ENCODE assay signal across 19 cellular contexts in genomic region chr1:56204206-56204605, GRCh38.
DNase-seq lines count a peak whose midpoint lies in the region; TF ChIP-seq lines count a peak whose summit lies in the region.
"Had no signal": no experiment of that assay in that cellular context is flagged by ENCODE, and none has a peak within 500 bp of the region (broad histone marks: within the 10 kb centered on the region; RNA-seq: fewer than 3 reads in every experiment).

No MANE protein-coding gene starts in this region.

- H3K4me1 ChIP-seq in H9 (ENCODE audit: insufficient read depth, low read length), result no peaks in the 10 kb centered on the region
- H3K4me1 ChIP-seq: A549; BLaER1 treated with 17β-estradiol and CSF1 and Interleukin-3, amounts not matched to agents 10 nM and 100 nM; Caco-2 had no signal

- H3K23ac ChIP-seq in H9 (ENCODE audit: insufficient read length, low read depth, low read length), result no peak overlapping the region

- 0 out of 4 replicates have a peak, but pooled peaks cover 0 to 3% of the 10 kb centered on the region in 2 experiments for H3K4me1 Mint-ChIP-seq in H9
- no peaks in the 10 kb centered on the region for H3K4me1 Mint-ChIP-seq in activated T-helper 2 cell treated with anti-CD3 and anti-CD28 coated beads, Interferon-gamma antibody, Interleukin-2, Interleukin-4, amounts not matched to agents 10 μg/mL and 5 μg/mL and 100 μg/mL, durations not matched to agents 14 hours and 24 hours and 36 hours (ENCODE audit: low read depth)
- H3K4me1 Mint-ChIP-seq in MCF 10A (ENCODE audit: insufficient read depth, unreplicated experiment), result peaks cover 13% of the 10 kb centered on the region
- H3K4me1 Mint-ChIP-seq: B cell had no signal

- H3K79me1 ChIP-seq in H9 (ENCODE audit: insufficient read depth, low read depth, low read length, poor library complexity, severe bottlenecking), result no peaks in the 10 kb centered on the region

- H3K27ac Mint-ChIP-seq in H9, result no peak overlapping the region
- no peak overlapping the region for H3K27ac Mint-ChIP-seq in activated T-helper 2 cell treated with anti-CD3 and anti-CD28 coated beads, Interferon-gamma antibody, Interleukin-2, Interleukin-4, amounts not matched to agents 10 μg/mL and 5 μg/mL and 100 μg/mL, durations not matched to agents 14 hours and 24 hours and 36 hours
- H3K27ac Mint-ChIP-seq in MCF 10A (ENCODE audit: low read depth, unreplicated experiment), result no peak overlapping the region
- H3K27ac Mint-ChIP-seq: B cell; CD4-positive, alpha-beta T cell; CD8-positive, alpha-beta T cell had no signal

- no peaks in the 10 kb centered on the region for H3K23me2 ChIP-seq in H9 (ENCODE audit: insufficient read length, low read depth, low read length, poor library complexity, severe bottlenecking)

- no peak overlapping the region for H2BK5ac ChIP-seq in H9 (ENCODE audit: insufficient read length, low read length)

- H3K79me2 ChIP-seq in H9 (ENCODE audit: insufficient read depth, low read length), result no peaks in the 10 kb centered on the region

- H2AK5ac ChIP-seq in H9 (ENCODE audit: insufficient read length, low read length), result no peak overlapping the region

- no peak overlapping the region for H2BK15ac ChIP-seq in H9 (ENCODE audit: low read depth, low read length)

- no peak overlapping the region for H2BK12ac ChIP-seq in H9 (ENCODE audit: insufficient read length, low read depth, low read length)

- intact Hi-C loops in activated T-helper 2 cell treated with anti-CD3 and anti-CD28 coated beads, Interferon-gamma antibody, Interleukin-2, Interleukin-4, amounts not matched to agents 10 μg/mL and 5 μg/mL and 100 μg/mL, durations not matched to agents 14 hours and 24 hours and 36 hours (cut with micrococcal nuclease), result no loop called here
- intact Hi-C loops in MCF 10A (cut with micrococcal nuclease), result no loop called here

- in situ Hi-C loops in GM13976 (cut with MboI; ENCODE audit: low sequenced_read_pairs, unreplicated experiment), result no loop called here

- H2BK20ac ChIP-seq in H9 (ENCODE audit: low read depth, low read length, poor library complexity, severe bottlenecking), result no peak overlapping the region

- no peak overlapping the region for H4K8ac ChIP-seq in H9 (replicated peaks; ENCODE audit: insufficient read length, low read depth, low read length)

- CTCF ChIA-PET in MCF 10A (lab: Yijun Ruan, JAX), result no interaction called here

- DNase-seq in H9 (no peak), NCI-H446 treated with DMSO at 0.1 percent for 48 hours (lab: John Stamatoyannopoulos, UW) (peak; percentile 56), epithelial cell of proximal tubule (ENCODE audit: low read depth) (peak; percentile 40), renal cortical epithelial cell (ENCODE audit: low read depth) (peak; percentile 80), MCF 10A (ENCODE audit: unreplicated experiment) (no peak), GM13976 (ENCODE audit: low spot score) (no peak)
- DNase-seq in activated T-helper 2 cell treated with anti-CD3 and anti-CD28 coated beads, Interferon-gamma antibody, Interleukin-2, Interleukin-4, amounts not matched to agents 10 μg/mL and 5 μg/mL and 100 μg/mL, durations not matched to agents 14 hours and 24 hours and 36 hours (ENCODE audit: low spot score), result no peak
- DNase-seq: AML-193; Caco-2; Calu3; CD4-positive, alpha-beta T cell; CD8-positive, alpha-beta T cell; DMS79 treated with DMSO at 0.1 percent for 48 hours; GF-D8 had no signal

- peak overlapping the region; percentile 23 for H2BK120ac ChIP-seq in H9 (ENCODE audit: low read depth, low read length, poor library complexity, severe bottlenecking)

- H3K4ac ChIP-seq in H9 (ENCODE audit: low read depth, low read length), result no peak overlapping the region

- no peak overlapping the region for H3K18ac ChIP-seq in H9 (ENCODE audit: insufficient read length, low read depth, low read length)

- H3K9ac ChIP-seq in H9 (ENCODE audit: extremely low read depth, insufficient read length, low read length), result no peak overlapping the region
- H3K9ac ChIP-seq: BLaER1 treated with 17β-estradiol and CSF1 and Interleukin-3, amounts not matched to agents 10 nM and 100 nM had no signal

- POLR2A ChIA-PET in MCF 10A (lab: Yijun Ruan, JAX), result no interaction called here

- no peak overlapping the region for H3K27ac ChIP-seq in H9 (ENCODE audit: insufficient read length, low read depth, low read length)
- H3K27ac ChIP-seq: 22Rv1; A549; BLaER1 treated with 17β-estradiol and CSF1 and Interleukin-3, amounts not matched to agents 10 nM and 100 nM; C4-2B had no signal

- WGBS in H9 (ENCODE audit: extremely low coverage, insufficient read length, low lambda C conversion rate), result no CpG with 5 or more reads among the region's 1 CpG

- H3K9me3 Mint-ChIP-seq in H9 (peaks cover 3% of the 10 kb centered on the region in 2 experiments; a peak in 3 of 5 replicates), MCF 10A (ENCODE audit: unreplicated experiment) (no peaks in the 10 kb centered on the region)
- H3K9me3 Mint-ChIP-seq in activated T-helper 2 cell treated with anti-CD3 and anti-CD28 coated beads, Interferon-gamma antibody, Interleukin-2, Interleukin-4, amounts not matched to agents 10 μg/mL and 5 μg/mL and 100 μg/mL, durations not matched to agents 14 hours and 24 hours and 36 hours, result no peaks in the 10 kb centered on the region

- H3K4me2 ChIP-seq in H9 (ENCODE audit: insufficient read depth, insufficient read length, low read length), result no peak overlapping the region
- H3K4me2 ChIP-seq: A549; BLaER1 treated with 17β-estradiol and CSF1 and Interleukin-3, amounts not matched to agents 10 nM and 100 nM had no signal

- H4K91ac ChIP-seq in H9 (ENCODE audit: insufficient read length, low read depth, low read length), result no peak overlapping the region

- H3K56ac ChIP-seq in H9 (ENCODE audit: insufficient read length, low read depth, low read length), result no peak overlapping the region

- no peak overlapping the region for H4K5ac ChIP-seq in H9 (ENCODE audit: insufficient read length, low read depth, low read length)

- no peaks in the 10 kb centered on the region for H4K20me1 ChIP-seq in H9 (ENCODE audit: control insufficient read depth, insufficient read depth, insufficient read length)
- H4K20me1 ChIP-seq: BLaER1 treated with 17β-estradiol and CSF1 and Interleukin-3, amounts not matched to agents 10 nM and 100 nM had no signal

- H3K36me3 Mint-ChIP-seq in H9 (ENCODE audit: insufficient read depth in 1 of 3, low read depth in 3 of 3) (0 out of 7 replicates have a peak, but pooled peaks cover 0 to 1% (median 0%) of the 10 kb centered on the region in 3 experiments), MCF 10A (ENCODE audit: insufficient read depth, unreplicated experiment) (peaks cover 6% of the 10 kb centered on the region)
- no peaks in the 10 kb centered on the region for H3K36me3 Mint-ChIP-seq in activated T-helper 2 cell treated with anti-CD3 and anti-CD28 coated beads, Interferon-gamma antibody, Interleukin-2, Interleukin-4, amounts not matched to agents 10 μg/mL and 5 μg/mL and 100 μg/mL, durations not matched to agents 14 hours and 24 hours and 36 hours (ENCODE audit: low read depth)
- H3K36me3 Mint-ChIP-seq: CD8-positive, alpha-beta T cell had no signal

- TF ChIP-seq CTCF in H9 (conservative IDR thresholded peaks at IDR 0.05), result no peak
- no peak for TF ChIP-seq CTCF in epithelial cell of proximal tubule (conservative IDR thresholded peaks at IDR 0.05; ENCODE audit: low read depth, low read length)
- no peak for TF ChIP-seq CTCF in MCF 10A (IDR thresholded peaks at IDR 0.05; ENCODE audit: unreplicated experiment)
- no peak for TF ChIP-seq CTCF in GM13976 (IDR thresholded peaks at IDR 0.05; ENCODE audit: borderline replicate concordance, control extremely low read depth, extremely low read depth, insufficient read depth, missing control alignments)

- no peak overlapping the region for H2AFZ ChIP-seq in H9 (ENCODE audit: low read length)

- H3K14ac ChIP-seq in H9 (ENCODE audit: insufficient read depth, low read length), result no peak overlapping the region

- H3K9me3 ChIP-seq in H9 (ENCODE audit: control insufficient read depth, low read depth, low read length), result no peaks in the 10 kb centered on the region
- H3K9me3 ChIP-seq: A549 had no signal

- no TSS peak for BruUV-seq in MCF 10A (replicated peaks; lab: Mats Ljungman, UMichigan)

- H3K4me3 ChIP-seq in epithelial cell of proximal tubule (ENCODE audit: low read depth, low read length), result no peak overlapping the region
- H3K4me3 ChIP-seq: A549; BLaER1 treated with 17β-estradiol and CSF1 and Interleukin-3, amounts not matched to agents 10 nM and 100 nM had no signal

- no peak overlapping the region for H3T11ph ChIP-seq in H9 (ENCODE audit: low read length)

- no peaks in the 10 kb centered on the region for H3K27me3 ChIP-seq in H9 (ENCODE audit: insufficient read depth, low read length)
- H3K27me3 ChIP-seq: BLaER1 treated with 17β-estradiol and CSF1 and Interleukin-3, amounts not matched to agents 10 nM and 100 nM had no signal

- no peak overlapping the region for H3K4me3 Mint-ChIP-seq in H9
- H3K4me3 Mint-ChIP-seq in activated T-helper 2 cell treated with anti-CD3 and anti-CD28 coated beads, Interferon-gamma antibody, Interleukin-2, Interleukin-4, amounts not matched to agents 10 μg/mL and 5 μg/mL and 100 μg/mL, durations not matched to agents 14 hours and 24 hours and 36 hours (ENCODE audit: low read depth), result no peak overlapping the region
- no peak overlapping the region for H3K4me3 Mint-ChIP-seq in MCF 10A (ENCODE audit: unreplicated experiment)
- H3K4me3 Mint-ChIP-seq: B cell; CD4-positive, alpha-beta T cell; CD8-positive, alpha-beta T cell had no signal

- H3K27me3 Mint-ChIP-seq in H9 (ENCODE audit: low read depth) (no peaks in the 10 kb centered on the region), MCF 10A (ENCODE audit: insufficient read depth, unreplicated experiment) (no peaks in the 10 kb centered on the region)
- H3K27me3 Mint-ChIP-seq in activated T-helper 2 cell treated with anti-CD3 and anti-CD28 coated beads, Interferon-gamma antibody, Interleukin-2, Interleukin-4, amounts not matched to agents 10 μg/mL and 5 μg/mL and 100 μg/mL, durations not matched to agents 14 hours and 24 hours and 36 hours (ENCODE audit: low read depth), result no peaks in the 10 kb centered on the region
- H3K27me3 Mint-ChIP-seq: CD4-positive, alpha-beta T cell had no signal

Comparison
In these comparisons a context has a peak if more than half of its experiments do, and no peak if none do; other contexts are left out.
1. DNase-seq: peak in NCI-H446 treated with DMSO at 0.1 percent for 48 hours (single experiment), epithelial cell of proximal tubule (single experiment) and renal cortical epithelial cell (single experiment); none in H9 (single experiment), activated T-helper 2 cell treated with anti-CD3 and anti-CD28 coated beads, Interferon-gamma antibody, Interleukin-2, Interleukin-4, amounts not matched to agents 10 μg/mL and 5 μg/mL and 100 μg/mL, durations not matched to agents 14 hours and 24 hours and 36 hours (single experiment), MCF 10A (single experiment) and GM13976 (single experiment).